In genomic region chr2:69156624-69157023, GRCh38 we compare ENCODE assay signal across 23 cellular contexts.
"Had no signal": no experiment of that assay in that cellular context is flagged by ENCODE, and none has a peak within 500 bp of the region (broad histone marks: within the 10 kb centered on the region; RNA-seq: fewer than 3 reads in every experiment).

No MANE protein-coding gene starts in this region.

- H3K9ac ChIP-seq: KMS-11 had no signal

- H3K36me3 ChIP-seq: Peyer's patch had no signal

- DNase-seq: IMR-90, Kasumi-1, MM.1S, NCI-H1092 treated with DMSO at 0.1 percent for 48 hours, NCI-H1436, NCI-H187, NCI-H2029, NCI-H2081 treated with DMSO at 0.1 percent for 48 hours, NCI-H2171, NCI-H226, NCI-H446, NCI-H510A, NCI-H524 treated with DMSO at 0.1 percent for 48 hours, NCI-H69, NCI-H774, PC-3, Peyer's patch, SHP77 treated with DMSO at 0.1 percent for 48 hours, SJCRH30 had no signal

- H3K4me3 ChIP-seq: Peyer's patch, SJCRH30 had no signal

- H3K4me1 ChIP-seq: Peyer's patch had no signal

- H3K27me3 ChIP-seq: Peyer's patch, SJCRH30 had no signal

- H3K4me2 ChIP-seq: KMS-11 had no signal

- FAIRE-seq: HepG2 had no signal

- ATAC-seq: HepG2, PC-3, Right ventricle myocardium inferior, SK-N-SH treated with all-trans-retinoic acid at 6 μM for 48 hours had no signal

- H3K9me3 ChIP-seq: Peyer's patch, SJCRH30 had no signal

- H3K27ac ChIP-seq: KMS-11, Peyer's patch, SJCRH30 had no signal
